In genomic region chr17:8138672-8139371, GRCh38 we compare ENCODE assay signal across 7 cellular contexts. TPM values are rescaled to one million over a fixed set of nuclear protein-coding genes. Genes with fewer than 3 reads are reported as not detected.
A peak's percentile ranks its signal among the peaks of the same experiment; 100 is the strongest.
DNase-seq lines count a peak whose midpoint lies in the region; ATAC-seq and TF ChIP-seq lines count a peak whose summit lies in the region.

No MANE protein-coding gene starts in this region.

- H3K9me3 ChIP-seq in hepatocyte (ENCODE audit: low read depth) = no peaks in the 10 kb centered on the region

- peaks cover 21% of the 10 kb centered on the region for H4K20me1 ChIP-seq in hepatocyte (ENCODE audit: insufficient read depth, poor library complexity, severe bottlenecking)

- peak; percentile 59 for DNase-seq in NCI-H187 treated with DMSO at 0.1 percent for 48 hours (lab: John Stamatoyannopoulos, UW)
- peak; percentile 83 for DNase-seq in T-helper 22 cell (ENCODE audit: low read depth)
- DNase-seq in astrocyte of the hippocampus (ENCODE audit: low read depth, low spot score) = peak; percentile 98
- DNase-seq in hepatocyte (ENCODE audit: low spot score) = peak; percentile 97
- DNase-seq in retina = peak; percentile 100

- H3K4me2 ChIP-seq in hepatocyte = peak overlapping the region; percentile 78

- no peaks in the 10 kb centered on the region for H3K36me3 ChIP-seq in hepatocyte (replicated peaks; ENCODE audit: insufficient read depth, low read depth)

- ATAC-seq in GM18498 (IDR thresholded peaks at IDR 0.05; ENCODE audit: unreplicated experiment) = peak; percentile 85
- peak; percentile 74 for ATAC-seq in HG02943 (IDR thresholded peaks at IDR 0.05; ENCODE audit: low read depth, unreplicated experiment)

- peak overlapping the region; percentile 16 for H3K4me3 ChIP-seq in hepatocyte

- peak; percentile 91 for TF ChIP-seq CTCF in hepatocyte (IDR thresholded peaks at IDR 0.05; ENCODE audit: poor library complexity)

- no peaks in the 10 kb centered on the region for H3K27me3 ChIP-seq in hepatocyte

- H3K27ac ChIP-seq in hepatocyte = peak overlapping the region; percentile 97

- H3K79me2 ChIP-seq in hepatocyte = no peaks in the 10 kb centered on the region

- peaks cover 8% of the 10 kb centered on the region for H3K4me1 ChIP-seq in hepatocyte (ENCODE audit: insufficient read depth)

- no peaks in the 10 kb centered on the region for H3K9me2 ChIP-seq in hepatocyte (replicated peaks; ENCODE audit: insufficient read depth)

- 2% methylated on average over 45 of the region's 46 CpGs for WGBS in hepatocyte (ENCODE audit: low lambda C conversion rate, missing lambda C conversion rate)

- H2AFZ ChIP-seq in hepatocyte = no peak overlapping the region

RNA-seq across cellular contexts. Expression of gene PER1, which starts 13.4 kb away (rescaled TPM):
- 35.3 and 36.5 TPM in 2 replicates for total RNA-seq in hepatocyte
- 107 and 143 TPM in 2 replicates for polyA plus RNA-seq in hepatocyte

RNA-seq across cellular contexts. Expression of gene HES7, which starts 14.9 kb away (rescaled TPM):
- not detected in 2 replicates for total RNA-seq in hepatocyte
- polyA plus RNA-seq in hepatocyte = not detected in 2 replicates

RNA-seq across cellular contexts. Expression of gene ALOXE3, which starts 20.5 kb away (rescaled TPM):
- total RNA-seq in hepatocyte = 0.48 and 0.77 TPM in 2 replicates
- polyA plus RNA-seq in hepatocyte = 1.5 and 2.6 TPM in 2 replicates

RNA-seq across cellular contexts. Expression of gene VAMP2, which starts 23.9 kb away (rescaled TPM):
- total RNA-seq in hepatocyte = 8.2 and 8.5 TPM in 2 replicates
- polyA plus RNA-seq in hepatocyte = 44.6 and 85.7 TPM in 2 replicates

RNA-seq across cellular contexts. Expression of gene TMEM107, which starts 37.4 kb away (rescaled TPM):
- 21.1 and 25.3 TPM in 2 replicates for total RNA-seq in hepatocyte
- polyA plus RNA-seq in hepatocyte = 12.8 and 13.6 TPM in 2 replicates

Comparison
In these comparisons a context has a peak if more than half of its experiments do, and no peak if none do; other contexts are left out.
1. Peak in every context shown above with its lines: DNase-seq, ATAC-seq, H3K4me3 ChIP-seq and H3K27ac ChIP-seq.